ENCODE assay signal across 9 cellular contexts in genomic region chr19:16688084-16688483, GRCh38. TPM values are rescaled to one million over a fixed set of nuclear protein-coding genes. Genes with fewer than 3 reads are reported as not detected.
"Had no signal": no experiment of that assay in that cellular context is flagged by ENCODE, and none has a peak within 500 bp of the region (broad histone marks: within the 10 kb centered on the region; RNA-seq: fewer than 3 reads in every experiment).

No MANE protein-coding gene starts in this region.

- ATAC-seq: HepG2, K562 had no signal

- H3K4me3 Mint-ChIP-seq: IgD-negative memory B cell had no signal

- H3K4me1 Mint-ChIP-seq: IgD-negative memory B cell had no signal

- DNase-seq: IMR-90, KBM-7, KG1 had no signal

- FAIRE-seq: HepG2, HTR-8/SVneo, K562 had no signal

- H3K27ac ChIP-seq: HL-60 had no signal

- H3K27me3 Mint-ChIP-seq: IgD-negative memory B cell had no signal

- H3K4me3 ChIP-seq: K562 had no signal

RNA-seq across cellular contexts. Expression of gene NWD1, which starts 31.6 kb away (rescaled TPM):
- total RNA-seq: HepG2, HT1080, IMR-90 had no signal
- polyA plus RNA-seq: HepG2, IgD-negative memory B cell, IMR-90 had no signal
